14 cellular contexts compared by ENCODE assay signal in the genomic region with DNA sequence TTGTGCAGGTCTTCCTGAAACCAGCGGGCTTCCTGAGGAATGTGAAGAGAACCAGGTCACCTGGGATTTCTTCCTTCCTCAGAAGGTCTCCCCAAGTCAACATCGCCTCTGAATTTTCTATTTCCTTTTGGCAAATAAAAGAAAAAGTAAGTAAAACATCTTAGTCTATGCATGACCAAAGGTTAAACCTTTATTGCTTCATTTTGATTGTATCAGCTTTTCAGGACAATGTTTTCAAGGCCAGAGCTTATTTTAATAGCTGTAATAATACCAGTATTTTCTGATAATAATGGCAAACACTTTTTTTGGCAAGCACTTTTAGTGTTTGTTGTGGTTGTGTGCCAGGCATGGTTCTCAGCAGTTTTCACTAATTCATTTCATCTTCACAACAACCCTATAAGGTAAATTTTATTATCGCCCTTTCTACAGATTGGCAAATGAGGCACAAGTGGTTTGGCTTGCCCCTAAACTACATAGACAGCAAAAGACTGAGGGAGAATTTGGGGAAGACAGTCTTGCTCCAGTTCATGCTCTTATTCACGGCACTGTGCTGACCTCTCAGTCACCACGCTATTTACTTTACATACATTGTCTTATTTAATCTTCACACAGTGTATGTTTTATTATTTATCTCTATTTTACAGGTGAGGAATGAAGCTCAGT.
DNase-seq lines count a peak whose midpoint lies in the region; ATAC-seq and TF ChIP-seq lines count a peak whose summit lies in the region.
"Had no signal": no experiment of that assay in that cellular context is flagged by ENCODE, and none has a peak within 500 bp of the region (broad histone marks: within the 10 kb centered on the region; RNA-seq: fewer than 3 reads in every experiment).

No MANE protein-coding gene starts in this region.

- no peaks in the 10 kb centered on the region for H3F3A ChIP-seq in PC-3 (ENCODE audit: low read length, unreplicated experiment)

- BruUV-seq in PC-3 (replicated peaks; lab: Mats Ljungman, UMichigan): no TSS peak

- in situ Hi-C loops in GM13977 (cut with MboI; ENCODE audit: low pct_unique_long_range_greater_than_20kb, low sequenced_read_pairs, unreplicated experiment): no loop called here

- intact Hi-C loops in PC-3 (cut with micrococcal nuclease): no loop called here

- no peak overlapping the region for H3K14ac ChIP-seq in mesenchymal stem cell (ENCODE audit: low read length in 2 of 2)

- peak overlapping the region; percentile 44 for H3K4me2 ChIP-seq in PC-3 (ENCODE audit: low read length)
- no peak overlapping the region for H3K4me2 ChIP-seq in mesenchymal stem cell (ENCODE audit: low read length, poor library complexity, severe bottlenecking)
- H3K4me2 ChIP-seq: KMS-11 had no signal

- 88% methylated on average over 4 of the region's 5 CpGs for WGBS in mesenchymal stem cell

- H4K91ac ChIP-seq in mesenchymal stem cell (ENCODE audit: low read length): no peak overlapping the region

- H3K4me1 ChIP-seq in PC-3 (ENCODE audit: insufficient read depth, low read length) (peaks cover 34% of the 10 kb centered on the region), mesenchymal stem cell (ENCODE audit: control insufficient read depth, insufficient read depth, low read depth, low read length) (no peaks in the 10 kb centered on the region)

- H2BK5ac ChIP-seq in mesenchymal stem cell (ENCODE audit: low read depth, low read length, poor library complexity, severe bottlenecking): no peak overlapping the region

- peak overlapping the region; percentile 76 for H2AK5ac ChIP-seq in mesenchymal stem cell (ENCODE audit: low read length, severe bottlenecking)

- no peak overlapping the region for H2BK15ac ChIP-seq in mesenchymal stem cell (ENCODE audit: low read depth, poor library complexity, severe bottlenecking)

- H3K23ac ChIP-seq in mesenchymal stem cell (ENCODE audit: low read length in 2 of 2): no peak overlapping the region

- H3K27me3 ChIP-seq in PC-3 (ENCODE audit: low read length) (no peaks in the 10 kb centered on the region), mesenchymal stem cell (ENCODE audit: control insufficient read depth in 1 of 2, insufficient read depth in 1 of 2, low read length in 2 of 2) (no peaks in the 10 kb centered on the region)

- ATAC-seq in PC-3: peak; percentile 42
- ATAC-seq: CD8-positive, alpha-beta T cell; Right ventricle myocardium inferior had no signal

- DNase-seq in PC-3 (peak; percentile 55), dermis blood vessel endothelial cell (peak; percentile 81), mesenchymal stem cell (no peak), pulmonary artery endothelial cell (ENCODE audit: low read depth, low spot score) (peak; percentile 30), GM13977 (ENCODE audit: low spot score) (no peak)
- DNase-seq in activated CD8-positive, alpha-beta memory T cell treated with anti-CD3 and anti-CD28 coated beads, Interleukin-2, amount 50 U/mL, for 48 hours: no peak
- no peak for DNase-seq in activated CD8-positive, alpha-beta memory T cell treated with anti-CD3 and anti-CD28 coated beads for 24 hours
- DNase-seq: CD8-positive, alpha-beta T cell; MM.1S; NCI-H187 treated with DMSO at 0.1 percent for 48 hours; NCI-H774 had no signal

- H3K36me3 ChIP-seq in PC-3 (ENCODE audit: low read depth, low read length) (no peaks in the 10 kb centered on the region), mesenchymal stem cell (ENCODE audit: control insufficient read depth in 1 of 2, insufficient read depth in 2 of 2, low read depth in 1 of 2, low read length in 2 of 2) (no peaks in the 10 kb centered on the region)

- CTCF ChIA-PET in PC-3 (lab: Charles Lee): interaction anchor here (0.5 kb wide), 1 partner anchor 154 kb away, joined by 3 read pairs; no protein-coding TSS in a partner anchor

- peak overlapping the region; percentile 37 to 60 for H3K18ac ChIP-seq in mesenchymal stem cell (ENCODE audit: low read depth in 1 of 2, low read length in 2 of 2)

- no peak overlapping the region for H3K9ac ChIP-seq in PC-3 (ENCODE audit: low read length)
- peak overlapping the region; percentile 73 for H3K9ac ChIP-seq in mesenchymal stem cell (ENCODE audit: low read length)
- H3K9ac ChIP-seq: KMS-11 had no signal

- peak overlapping the region; percentile 40 for H2AFZ ChIP-seq in PC-3 (ENCODE audit: low read length)
- no peak overlapping the region for H2AFZ ChIP-seq in mesenchymal stem cell (ENCODE audit: low read depth, low read length)

- H4K20me1 ChIP-seq in PC-3 (ENCODE audit: low read length): no peaks in the 10 kb centered on the region

- H3K9me3 ChIP-seq in PC-3 (ENCODE audit: low read length) (no peaks in the 10 kb centered on the region), mesenchymal stem cell (ENCODE audit: control insufficient read depth, low read length) (no peaks in the 10 kb centered on the region)

- TF ChIP-seq CTCF in PC-3 (conservative IDR thresholded peaks at IDR 0.05; ENCODE audit: low read depth, low read length): no peak
- no peak for TF ChIP-seq CTCF in GM13977 (IDR thresholded peaks at IDR 0.05; ENCODE audit: extremely low read depth, insufficient read depth, missing control alignments)

- H3K4me3 ChIP-seq in PC-3 (ENCODE audit: low read length) (no peak overlapping the region), mesenchymal stem cell (ENCODE audit: insufficient read depth in 1 of 2, low read depth in 1 of 2, low read length in 2 of 2) (no peak overlapping the region)

- peak overlapping the region in 1 of 2 experiments; percentile 88 for H3K4ac ChIP-seq in mesenchymal stem cell (ENCODE audit: low read depth in 1 of 2, low read length in 2 of 2)

- POLR2A ChIA-PET in PC-3 (lab: Charles Lee; ENCODE audit: unreplicated experiment): no interaction called here

- H4K8ac ChIP-seq in mesenchymal stem cell (ENCODE audit: low read length): no peak overlapping the region

- H3K27ac ChIP-seq in PC-3 (ENCODE audit: low read length) (peak overlapping the region; percentile 66), mesenchymal stem cell (ENCODE audit: low read length, poor library complexity, severe bottlenecking) (no peak overlapping the region)
- H3K27ac ChIP-seq: HL-60, KMS-11 had no signal

- no peaks in the 10 kb centered on the region for H3K9me2 ChIP-seq in PC-3 (replicated peaks; ENCODE audit: low read length)

- H3K79me2 ChIP-seq in PC-3 (ENCODE audit: low read length): no peaks in the 10 kb centered on the region

- H2BK120ac ChIP-seq in mesenchymal stem cell (ENCODE audit: low read depth, low read length): peak overlapping the region; percentile 71

- no peaks in the 10 kb centered on the region for H3K79me1 ChIP-seq in mesenchymal stem cell (replicated peaks; ENCODE audit: low read length, poor library complexity, severe bottlenecking)

- peak overlapping the region in 1 of 2 experiments; percentile 75 for H2BK12ac ChIP-seq in mesenchymal stem cell (ENCODE audit: low read length in 2 of 2)

Comparison
In these comparisons a context has a peak if more than half of its experiments do, and no peak if none do; other contexts are left out.
1. DNase-seq: peak in PC-3 (single experiment), dermis blood vessel endothelial cell (single experiment) and pulmonary artery endothelial cell (single experiment); none in mesenchymal stem cell (single experiment), GM13977 (single experiment), activated CD8-positive, alpha-beta memory T cell treated with anti-CD3 and anti-CD28 coated beads, Interleukin-2, amount 50 U/mL, for 48 hours (single experiment) and activated CD8-positive, alpha-beta memory T cell treated with anti-CD3 and anti-CD28 coated beads for 24 hours (single experiment).